In genomic region chr19:10846500-10847202, GRCh38 we compare ENCODE assay signal across 13 cellular contexts. TPM values are rescaled to one million over a fixed set of nuclear protein-coding genes. Genes with fewer than 3 reads are reported as not detected.
A peak's percentile ranks its signal among the peaks of the same experiment; 100 is the strongest.
DNase-seq lines count a peak whose midpoint lies in the region; ATAC-seq and TF ChIP-seq lines count a peak whose summit lies in the region.
"Had no signal": no experiment of that assay in that cellular context is flagged by ENCODE, and none has a peak within 500 bp of the region (broad histone marks: within the 10 kb centered on the region; RNA-seq: fewer than 3 reads in every experiment).

No MANE protein-coding gene starts in this region.

- peaks cover 13% of the 10 kb centered on the region for H3K36me3 Mint-ChIP-seq in activated CD8-positive, alpha-beta memory T cell treated with anti-CD3 and anti-CD28 coated beads, Interleukin-2, amount 10 ng/mL, durations not matched to agents 7 days and 5 days
- no peaks in the 10 kb centered on the region for H3K36me3 Mint-ChIP-seq in natural killer cell

- CTCF ChIA-PET in activated CD8-positive, alpha-beta memory T cell treated with anti-CD3 and anti-CD28 coated beads, Interleukin-2, amount 10 ng/mL, durations not matched to agents 7 days and 5 days (lab: Charles Lee): interaction anchor here (0.8 to 2.2 kb wide), 5 partner anchors 11 to 129 kb away, joined by 3 to 9 read pairs (median 4); partner anchors contain the start of genes DNM2 and TMED1

- peak; percentile 33 for ATAC-seq in activated CD8-positive, alpha-beta memory T cell treated with anti-CD3 and anti-CD28 coated beads, Interleukin-2, amount 10 ng/mL, durations not matched to agents 7 days and 5 days
- ATAC-seq in natural killer cell: peak in 2 of 3 donors; percentile 61 to 66

- peak overlapping the region; percentile 61 for H3K27ac Mint-ChIP-seq in activated CD8-positive, alpha-beta memory T cell treated with anti-CD3 and anti-CD28 coated beads, Interleukin-2, amount 10 ng/mL, durations not matched to agents 7 days and 5 days
- H3K27ac Mint-ChIP-seq in natural killer cell: peak overlapping the region in 1 of 2 donors; percentile 51
- H3K27ac Mint-ChIP-seq: CD4-positive, alpha-beta T cell had no signal

- no peak overlapping the region for H3K4me3 ChIP-seq in coronary artery
- H3K4me3 ChIP-seq: GM23248, HAP-1 had no signal

- H3K27me3 Mint-ChIP-seq in activated CD8-positive, alpha-beta memory T cell treated with anti-CD3 and anti-CD28 coated beads, Interleukin-2, amount 10 ng/mL, durations not matched to agents 7 days and 5 days: peaks cover 9% of the 10 kb centered on the region
- H3K27me3 Mint-ChIP-seq in natural killer cell (ENCODE audit: low read depth in 2 of 2): no peaks in the 10 kb centered on the region

- TF ChIP-seq CTCF in natural killer cell (IDR thresholded peaks at IDR 0.05) (no peak), coronary artery (IDR thresholded peaks at IDR 0.05) (no peak)

- intact Hi-C loops in natural killer cell (cut with micrococcal nuclease): no loop called here

- DNase-seq in activated CD8-positive, alpha-beta memory T cell treated with anti-CD3 and anti-CD28 coated beads, Interleukin-2, amount 10 ng/mL, durations not matched to agents 7 days and 5 days: peak; percentile 63
- DNase-seq in activated CD8-positive, alpha-beta memory T cell treated with anti-CD3 and anti-CD28 coated beads for 24 hours: no peak
- DNase-seq in OCI-M1 (lab: John Stamatoyannopoulos, UW) (peak; percentile 60), natural killer cell (no peak), coronary artery (ENCODE audit: low spot score) (no peak)
- no peak for DNase-seq in activated effector memory CD4-positive, alpha-beta T cell treated with Interleukin-2 at 50 U/mL for 16 hours
- DNase-seq: ACHN; Caco-2; CD4-positive, alpha-beta T cell; GM23248 had no signal

- H3K27ac ChIP-seq in coronary artery: no peak overlapping the region
- H3K27ac ChIP-seq: C4-2B, GM23248 had no signal

- H3K9me3 Mint-ChIP-seq in activated CD8-positive, alpha-beta memory T cell treated with anti-CD3 and anti-CD28 coated beads, Interleukin-2, amount 10 ng/mL, durations not matched to agents 7 days and 5 days (ENCODE audit: low read depth): peaks cover 7% of the 10 kb centered on the region
- H3K9me3 Mint-ChIP-seq in natural killer cell: no peaks in the 10 kb centered on the region

- H3K4me1 Mint-ChIP-seq in activated CD8-positive, alpha-beta memory T cell treated with anti-CD3 and anti-CD28 coated beads, Interleukin-2, amount 10 ng/mL, durations not matched to agents 7 days and 5 days: peaks cover 24% of the 10 kb centered on the region
- peaks cover 12 to 16% of the 10 kb centered on the region in 2 donors for H3K4me1 Mint-ChIP-seq in natural killer cell

- no peak overlapping the region for H3K4me3 Mint-ChIP-seq in activated CD8-positive, alpha-beta memory T cell treated with anti-CD3 and anti-CD28 coated beads, Interleukin-2, amount 10 ng/mL, durations not matched to agents 7 days and 5 days
- no peak overlapping the region for H3K4me3 Mint-ChIP-seq in natural killer cell
- H3K4me3 Mint-ChIP-seq: CD4-positive, alpha-beta T cell had no signal

RNA-seq across cellular contexts. Expression of gene C19orf38, which starts 1.6 kb away (rescaled TPM):
- 1 to 10 TPM; 1.2 to 1.7 TPM for total RNA-seq in activated CD8-positive, alpha-beta memory T cell treated with anti-CD3 and anti-CD28 coated beads, Interleukin-2, amount 10 ng/mL, durations not matched to agents 7 days and 5 days
- total RNA-seq in natural killer cell: 1 to 10 TPM; 2.9 to 9.9 (median 6.2) TPM
- total RNA-seq: H4 had no signal

RNA-seq across cellular contexts. Expression of gene TMED1, which starts 10.6 kb away (rescaled TPM):
- total RNA-seq in activated CD8-positive, alpha-beta memory T cell treated with anti-CD3 and anti-CD28 coated beads, Interleukin-2, amount 10 ng/mL, durations not matched to agents 7 days and 5 days: 10 to 100 TPM; 16.0 to 19.2 TPM
- 10 to 100 TPM; 20.5 to 27.8 (median 27.4) TPM for total RNA-seq in natural killer cell

RNA-seq across cellular contexts. Expression of gene CARM1, which starts 24.7 kb away (rescaled TPM):
- total RNA-seq in activated CD8-positive, alpha-beta memory T cell treated with anti-CD3 and anti-CD28 coated beads, Interleukin-2, amount 10 ng/mL, durations not matched to agents 7 days and 5 days: 10 to 100 TPM; 38.5 to 48.1 TPM
- 10 to 100 TPM; 13.4 to 21.3 (median 19.8) TPM for total RNA-seq in natural killer cell

Comparison
In these comparisons a context has a peak if more than half of its experiments do, and no peak if none do; other contexts are left out.
1. DNase-seq: peak in activated CD8-positive, alpha-beta memory T cell treated with anti-CD3 and anti-CD28 coated beads, Interleukin-2, amount 10 ng/mL, durations not matched to agents 7 days and 5 days (single experiment) and OCI-M1 (single experiment); none in activated CD8-positive, alpha-beta memory T cell treated with anti-CD3 and anti-CD28 coated beads for 24 hours (single experiment), natural killer cell (single experiment), coronary artery (single experiment) and activated effector memory CD4-positive, alpha-beta T cell treated with Interleukin-2 at 50 U/mL for 16 hours (single experiment).